Comparison of ENCODE assay signal across 18 cellular contexts in the genomic region with DNA sequence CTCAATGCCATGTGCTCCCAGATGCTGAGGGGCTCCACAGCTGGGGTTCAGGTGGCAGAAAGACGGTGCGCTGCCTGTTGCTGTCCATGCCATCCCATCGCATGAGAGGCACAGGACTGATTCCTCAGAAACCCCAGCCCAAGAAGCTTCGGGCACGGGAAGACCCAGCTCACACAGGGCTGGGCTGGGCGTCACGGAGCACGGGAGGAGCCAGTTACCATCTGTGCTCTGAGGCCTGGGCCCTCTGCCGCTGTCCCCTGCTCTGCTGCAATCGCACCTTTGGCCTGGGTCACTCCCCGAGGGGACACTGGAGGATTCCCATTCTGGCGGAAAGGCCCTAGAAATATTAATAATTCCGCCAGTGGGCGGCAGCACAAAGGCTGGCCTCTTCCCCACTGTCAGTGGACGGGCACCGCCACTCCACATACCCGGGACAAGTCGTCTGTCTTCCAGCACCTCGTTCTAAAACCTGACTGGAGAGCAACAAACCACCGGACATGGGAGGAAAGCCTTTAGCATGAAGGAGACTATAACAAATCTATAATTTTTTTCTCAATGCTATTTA.
DNase-seq lines count a peak whose midpoint lies in the region; ATAC-seq, FAIRE-seq and TF ChIP-seq lines count a peak whose summit lies in the region.
"Had no signal": no experiment of that assay in that cellular context is flagged by ENCODE, and none has a peak within 500 bp of the region (broad histone marks: within the 10 kb centered on the region; RNA-seq: fewer than 3 reads in every experiment).

No MANE protein-coding gene starts in this region.

- peak overlapping the region; percentile 59; the same call in 1 of the 2 replicates for H2AK5ac ChIP-seq in H1 (ENCODE audit: low read depth, low read length)

- H4K8ac ChIP-seq in H1 (ENCODE audit: extremely low read depth, insufficient read depth, low read length) = no peak overlapping the region

- CTCF ChIA-PET in CD8-positive, alpha-beta memory T cell (lab: Charles Lee) = interaction anchor here (1.0 kb wide), 1 partner anchor 56 kb away, joined by 4 read pairs; no protein-coding TSS in a partner anchor
- CTCF ChIA-PET in H1 (lab: Charles Lee; ENCODE audit: partially characterized antibody) = interaction anchor here (1.2 kb wide), 1 partner anchor 39 kb away, joined by 4 read pairs; no protein-coding TSS in a partner anchor

- intact Hi-C loops in natural killer cell (cut with micrococcal nuclease) = no loop called here

- H4K91ac ChIP-seq in H1 (replicated peaks; ENCODE audit: insufficient read length, low read length) = peak overlapping the region; percentile 57

- no peaks in the 10 kb centered on the region for H3K36me3 ChIP-seq in CD8-positive, alpha-beta memory T cell (ENCODE audit: insufficient read depth, low read length)
- no peaks in the 10 kb centered on the region for H3K36me3 ChIP-seq in H1 (ENCODE audit: control insufficient read depth in 2 of 4, insufficient read depth in 4 of 4, low read length in 3 of 4)
- H3K36me3 ChIP-seq: pancreas had no signal

- no peak overlapping the region for H4K5ac ChIP-seq in H1 (ENCODE audit: insufficient read length, low read depth, low read length)

- H3K9me3 Mint-ChIP-seq in CD8-positive, alpha-beta memory T cell = no peaks in the 10 kb centered on the region
- H3K9me3 Mint-ChIP-seq in IgD-negative memory B cell (no peaks in the 10 kb centered on the region), natural killer cell (no peaks in the 10 kb centered on the region)

- peak overlapping the region; percentile 2 for H3K27ac ChIP-seq in CD8-positive, alpha-beta memory T cell (ENCODE audit: low read depth, low read length)
- no peak overlapping the region for H3K27ac ChIP-seq in H1 (ENCODE audit: low read depth, low read length)
- H3K27ac ChIP-seq: hepatocyte, pancreas, PC-9, testis had no signal

- no peak overlapping the region for H3K4me3 ChIP-seq in CD8-positive, alpha-beta memory T cell (ENCODE audit: low read length)
- no peak overlapping the region for H3K4me3 ChIP-seq in H1 (ENCODE audit: extremely low read depth in 1 of 4, insufficient read depth in 2 of 4, low read depth in 3 of 4, low read length in 4 of 4)
- H3K4me3 ChIP-seq: hepatocyte, K562, pancreas, PC-9, testis had no signal

- peaks cover 0 to 97% of the 10 kb centered on the region in 2 experiments; a peak in 3 of 4 replicates for H3K79me2 ChIP-seq in H1 (ENCODE audit: control insufficient read depth in 1 of 2, insufficient read depth in 2 of 2, low read length in 2 of 2)

- no peak for TF ChIP-seq CTCF in H1 (IDR thresholded peaks at IDR 0.05; ENCODE audit: control extremely low read depth in 1 of 3, insufficient read depth in 1 of 3, low read depth in 1 of 3, low read length in 3 of 3)
- TF ChIP-seq CTCF in natural killer cell (IDR thresholded peaks at IDR 0.05) = no peak

- no peak for ATAC-seq in natural killer cell
- ATAC-seq in HG03571 (IDR thresholded peaks at IDR 0.05; ENCODE audit: unreplicated experiment) = no peak
- ATAC-seq: K562, pancreas had no signal

- no peak overlapping the region for H3K14ac ChIP-seq in H1 (ENCODE audit: insufficient read length)

- no peak for TF ChIP-seq RAD21 in H1 (IDR thresholded peaks at IDR 0.05 in 1 of 2, conservative IDR thresholded peaks at IDR 0.05 in 1 of 2; ENCODE audit: low read depth in 2 of 2, low read length in 2 of 2)

- H3K27me3 ChIP-seq in CD8-positive, alpha-beta memory T cell (ENCODE audit: insufficient read depth, low read length, poor library complexity, severe bottlenecking) = no peaks in the 10 kb centered on the region
- H3K27me3 ChIP-seq in H1 (replicated peaks in 1 of 4; ENCODE audit: control insufficient read depth in 3 of 4, extremely low read depth in 1 of 4, insufficient read depth in 3 of 4, low read length in 3 of 4) = no peaks in the 10 kb centered on the region
- H3K27me3 ChIP-seq: hepatocyte, pancreas, testis had no signal

- H2BK12ac ChIP-seq in H1 (ENCODE audit: low read depth, low read length) = 0 out of 2 replicates have a peak overlapping the region, but pooled peaks have one; percentile 31

- 91% methylated on average over 20 of the region's 20 CpGs; no CpG with 5 or more reads in 1 of the 2 experiments for WGBS in H1 (ENCODE audit: extremely low coverage in 1 of 2, insufficient coverage in 1 of 2, insufficient read length in 1 of 2, insufficient replicate concordance in 2 of 2, low coverage in 1 of 2, low lambda C conversion rate in 2 of 2, missing lambda C conversion rate in 1 of 2), 2 experiments

- H3K27me3 Mint-ChIP-seq in CD8-positive, alpha-beta memory T cell = no peaks in the 10 kb centered on the region
- peaks cover 2% of the 10 kb centered on the region for H3K27me3 Mint-ChIP-seq in IgD-negative memory B cell
- H3K27me3 Mint-ChIP-seq in natural killer cell (ENCODE audit: low read depth in 2 of 2) = no peaks in the 10 kb centered on the region

- DNase-seq in CD8-positive, alpha-beta memory T cell = no peak
- DNase-seq in H1 (ENCODE audit: low read depth in 1 of 2, low spot score in 2 of 2) (no peak), natural killer cell (no peak), HUDEP-2 (lab: John Stamatoyannopoulos, UW; ENCODE audit: unreplicated experiment in 76 of 76) (no peak), OCI-M2 (lab: John Stamatoyannopoulos, UW; ENCODE audit: unreplicated experiment) (no peak)
- DNase-seq: activated CD4-positive, alpha-beta T cell treated with anti-CD3 and anti-CD28 coated beads, Interleukin-2, amount 50 U/mL, for 4 hours; GDM1; kidney glomerular epithelial cell; NCI-H2081; NCI-H69; pancreas; PC-9; stimulated activated CD4-positive, alpha-beta T cell treated with anti-CD3 and anti-CD28 coated beads, Interleukin-2, amount 100 ng/mL, for 48 hours; testis had no signal

- no peak overlapping the region; a peak in 1 of 7 replicates for H3K9ac ChIP-seq in H1 (replicated peaks in 1 of 4; ENCODE audit: extremely low read depth in 1 of 4, low read depth in 3 of 4, low read length in 3 of 4)

- TF ChIP-seq POLR2A in H1 (IDR thresholded peaks at IDR 0.05; ENCODE audit: control extremely low read depth in 1 of 2, low read depth in 2 of 2, low read length in 2 of 2) = no peak

- no peaks in the 10 kb centered on the region for H4K20me1 ChIP-seq in H1 (replicated peaks in 1 of 2; ENCODE audit: control insufficient read depth in 1 of 2, insufficient read depth in 2 of 2, low read length in 2 of 2)

- peaks cover 0 to 13% (median 3%) of the 10 kb centered on the region in 3 donors for H3K36me3 Mint-ChIP-seq in CD8-positive, alpha-beta memory T cell
- peaks cover 6% of the 10 kb centered on the region for H3K36me3 Mint-ChIP-seq in IgD-negative memory B cell
- no peaks in the 10 kb centered on the region for H3K36me3 Mint-ChIP-seq in natural killer cell

- H3K23ac ChIP-seq in H1 (ENCODE audit: insufficient read length) = no peak overlapping the region

- H2BK5ac ChIP-seq in H1 (ENCODE audit: low read depth, low read length) = 0 out of 2 replicates have a peak overlapping the region, but pooled peaks have one; percentile 5

- peak overlapping the region; percentile 93; the same call in 1 of the 2 replicates for H2BK15ac ChIP-seq in H1 (ENCODE audit: low read length)

- no peak overlapping the region for H2BK20ac ChIP-seq in H1 (ENCODE audit: low read length)

- H3K9me3 ChIP-seq in CD8-positive, alpha-beta memory T cell (ENCODE audit: low read length) = no peaks in the 10 kb centered on the region
- H3K9me3 ChIP-seq in H1 (ENCODE audit: insufficient read depth in 2 of 2, low read depth in 1 of 2, low read length in 1 of 2) = no peaks in the 10 kb centered on the region
- H3K9me3 ChIP-seq: pancreas, testis had no signal

- peak overlapping the region in 7 of 8 donors; percentile 82 to 99 (median 95) for H3K27ac Mint-ChIP-seq in CD8-positive, alpha-beta memory T cell
- H3K27ac Mint-ChIP-seq in IgD-negative memory B cell = peak overlapping the region in 1 of 3 donors; percentile 63
- peak overlapping the region; percentile 99 for H3K27ac Mint-ChIP-seq in natural killer cell

- H3K4ac ChIP-seq in H1 (replicated peaks; ENCODE audit: insufficient read length, low read depth, low read length) = no peak overlapping the region

- peaks cover 3% of the 10 kb centered on the region; the same call in 1 of the 2 replicates for H3K79me1 ChIP-seq in H1 (ENCODE audit: low read depth, low read length)

- H3K4me1 Mint-ChIP-seq in CD8-positive, alpha-beta memory T cell = peaks cover 95 to 100% (median 99%) of the 10 kb centered on the region in 3 donors
- H3K4me1 Mint-ChIP-seq in IgD-negative memory B cell (peaks cover 77 to 86% (median 85%) of the 10 kb centered on the region in 3 donors), natural killer cell (peaks cover 92 to 95% of the 10 kb centered on the region in 2 donors)

- peak overlapping the region in 5 of 7 donors; percentile 46 to 85 (median 69) for H3K4me3 Mint-ChIP-seq in CD8-positive, alpha-beta memory T cell
- peak overlapping the region in 3 of 4 donors; percentile 0 to 67 (median 39) for H3K4me3 Mint-ChIP-seq in IgD-negative memory B cell
- H3K4me3 Mint-ChIP-seq in natural killer cell = peak overlapping the region; percentile 57

- H3K4me2 ChIP-seq in H1 (ENCODE audit: insufficient read depth in 1 of 2, low read depth in 2 of 2, low read length in 2 of 2) = no peak overlapping the region
- H3K4me2 ChIP-seq: hepatocyte, PC-9 had no signal

- no peak for FAIRE-seq in H1 (lab: Jason Lieb, UNC)
- FAIRE-seq: K562, pancreas had no signal

- H3K56ac ChIP-seq in H1 (replicated peaks; ENCODE audit: insufficient read length, low read depth, low read length) = no peak overlapping the region

- no peaks in the 10 kb centered on the region for H3K23me2 ChIP-seq in H1 (ENCODE audit: low read depth, low read length)

- POLR2A ChIA-PET in CD8-positive, alpha-beta memory T cell (lab: Charles Lee) = interaction anchor here (1.1 kb wide), 1 partner anchor 11 kb away, joined by 3 read pairs; no protein-coding TSS in a partner anchor
- POLR2A ChIA-PET in H1 (lab: Charles Lee; ENCODE audit: partially characterized antibody) = no interaction called here

- H3K4me1 ChIP-seq in CD8-positive, alpha-beta memory T cell (ENCODE audit: insufficient read depth, low read length) = peaks cover 95% of the 10 kb centered on the region
- H3K4me1 ChIP-seq in H1 (replicated peaks in 1 of 4; ENCODE audit: control insufficient read depth in 3 of 4, insufficient read depth in 4 of 4, low read length in 3 of 4) = peaks cover 7 to 17% (median 15%) of the 10 kb centered on the region in 4 experiments

- no peak overlapping the region for H3K18ac ChIP-seq in H1 (ENCODE audit: extremely low read depth, low read length)

- H2AFZ ChIP-seq in H1 (ENCODE audit: low read length) = no peak overlapping the region
- H2AFZ ChIP-seq: hepatocyte, PC-9 had no signal

- H2BK120ac ChIP-seq in H1 (replicated peaks; ENCODE audit: low read depth, low read length) = no peak overlapping the region

- TF ChIP-seq EP300 in H1 (IDR thresholded peaks at IDR 0.05; ENCODE audit: borderline replicate concordance in 1 of 2, low read depth in 2 of 2, low read length in 2 of 2) = no peak

TF ChIP-seq in H1, 55 proteins besides CTCF, POLR2A, EP300 and RAD21 (continues in another document):
- TF ChIP-seq GTF2F1 (IDR thresholded peaks at IDR 0.05; ENCODE audit: borderline replicate concordance, low read depth, low read length) (no peak), SIN3A (conservative IDR thresholded peaks at IDR 0.05 in 1 of 2, IDR thresholded peaks at IDR 0.05 in 1 of 2; ENCODE audit: low read depth in 1 of 2, low read length in 2 of 2) (no peak), SP4 (IDR thresholded peaks at IDR 0.05; ENCODE audit: low read length) (no peak), KDM5A (IDR thresholded peaks at IDR 0.05; ENCODE audit: low read length) (no peak)
